ENCODE assay signal across 1 cellular context in the genomic region with DNA sequence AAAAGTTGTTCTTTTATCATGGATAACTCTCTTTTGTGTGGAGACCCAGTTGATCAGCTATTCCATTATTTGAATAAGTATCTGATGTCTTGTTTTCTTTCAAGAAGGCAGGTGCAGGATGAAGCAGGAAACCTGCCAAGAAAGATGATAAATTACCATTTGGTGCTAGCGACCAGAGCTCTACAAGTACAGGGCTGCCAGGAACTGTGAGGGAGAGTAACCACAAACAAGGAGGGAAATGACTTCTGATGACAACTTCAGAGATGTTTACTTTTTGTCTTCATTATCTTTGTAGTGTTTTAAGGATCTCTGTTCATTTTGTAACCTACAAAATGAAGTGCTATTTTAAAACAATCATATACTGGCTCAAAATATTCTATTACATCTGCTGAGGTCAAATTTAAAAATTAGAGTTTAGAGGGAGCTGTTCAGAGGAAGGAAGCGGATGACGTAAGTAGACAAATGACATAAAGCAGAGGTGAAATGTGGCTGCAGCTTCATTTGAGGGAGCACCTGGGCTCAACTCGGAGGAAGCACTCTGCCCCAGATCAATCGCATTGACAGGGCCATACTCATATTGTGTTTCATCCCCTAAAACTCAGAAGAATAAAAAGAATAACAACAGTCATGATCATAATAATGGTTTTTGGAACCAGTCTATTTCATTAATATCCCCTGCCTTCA.
TF ChIP-seq lines count a peak whose summit lies in the region.

No MANE protein-coding gene starts in this region.

TF ChIP-seq in GM12878, 131 proteins besides CTCF, POLR2A, EP300 and RAD21 (continued from another document):
- TF ChIP-seq FOXM1 (IDR thresholded peaks at IDR 0.05; ENCODE audit: low read depth, low read length), result no peak
- no peak for TF ChIP-seq NR2F1 (conservative IDR thresholded peaks at IDR 0.05)
- no peak for TF ChIP-seq JUND (IDR thresholded peaks at IDR 0.05; ENCODE audit: low read depth, low read length)
- TF ChIP-seq ZZZ3 (IDR thresholded peaks at IDR 0.05; ENCODE audit: control insufficient read depth, insufficient read length, low read depth), result no peak
- no peak for TF ChIP-seq SIN3A (IDR thresholded peaks at IDR 0.05; ENCODE audit: low read depth, low read length)
- TF ChIP-seq NR2C2 (IDR thresholded peaks at IDR 0.05; ENCODE audit: borderline replicate concordance, control insufficient read depth, insufficient read length, low read depth), result no peak
- peak; percentile 62 for TF ChIP-seq PKNOX1 (IDR thresholded peaks at IDR 0.05)
- no peak for TF ChIP-seq PAX8 (IDR thresholded peaks at IDR 0.05)
- peak; percentile 40; the same call in 1 of the 2 replicates for TF ChIP-seq CREB1 (IDR thresholded peaks at IDR 0.05; ENCODE audit: low read depth)
- no peak for TF ChIP-seq IRF4 (IDR thresholded peaks at IDR 0.05; ENCODE audit: low read depth, low read length)
- no peak for TF ChIP-seq NFYA (IDR thresholded peaks at IDR 0.05; ENCODE audit: borderline replicate concordance, low read depth, low read length)
- 0 out of 2 replicates have a peak, but pooled peaks have one; percentile 18 for TF ChIP-seq ATF7 (IDR thresholded peaks at IDR 0.05; ENCODE audit: low read depth)
- TF ChIP-seq IRF5 (IDR thresholded peaks at IDR 0.05; ENCODE audit: borderline replicate concordance), result no peak
- TF ChIP-seq HDGF (IDR thresholded peaks at IDR 0.05), result no peak
- no peak for TF ChIP-seq SKIL (IDR thresholded peaks at IDR 0.05; ENCODE audit: low read depth, poor library complexity, severe bottlenecking)
- peak; percentile 79 for TF ChIP-seq RUNX3 (IDR thresholded peaks at IDR 0.05; ENCODE audit: low read length)
- TF ChIP-seq MYC (IDR thresholded peaks at IDR 0.05; ENCODE audit: insufficient read depth, insufficient read length, insufficient replicate concordance, low read length, severe bottlenecking), result no peak
- TF ChIP-seq, protein P1, sequence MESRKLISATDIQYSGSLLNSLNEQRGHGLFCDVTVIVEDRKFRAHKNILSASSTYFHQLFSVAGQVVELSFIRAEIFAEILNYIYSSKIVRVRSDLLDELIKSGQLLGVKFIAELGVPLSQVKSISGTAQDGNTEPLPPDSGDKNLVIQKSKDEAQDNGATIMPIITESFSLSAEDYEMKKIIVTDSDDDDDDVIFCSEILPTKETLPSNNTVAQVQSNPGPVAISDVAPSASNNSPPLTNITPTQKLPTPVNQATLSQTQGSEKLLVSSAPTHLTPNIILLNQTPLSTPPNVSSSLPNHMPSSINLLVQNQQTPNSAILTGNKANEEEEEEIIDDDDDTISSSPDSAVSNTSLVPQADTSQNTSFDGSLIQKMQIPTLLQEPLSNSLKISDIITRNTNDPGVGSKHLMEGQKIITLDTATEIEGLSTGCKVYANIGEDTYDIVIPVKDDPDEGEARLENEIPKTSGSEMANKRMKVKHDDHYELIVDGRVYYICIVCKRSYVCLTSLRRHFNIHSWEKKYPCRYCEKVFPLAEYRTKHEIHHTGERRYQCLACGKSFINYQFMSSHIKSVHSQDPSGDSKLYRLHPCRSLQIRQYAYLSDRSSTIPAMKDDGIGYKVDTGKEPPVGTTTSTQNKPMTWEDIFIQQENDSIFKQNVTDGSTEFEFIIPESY (IDR thresholded peaks at IDR 0.05), result no peak
- TF ChIP-seq, protein P2, sequence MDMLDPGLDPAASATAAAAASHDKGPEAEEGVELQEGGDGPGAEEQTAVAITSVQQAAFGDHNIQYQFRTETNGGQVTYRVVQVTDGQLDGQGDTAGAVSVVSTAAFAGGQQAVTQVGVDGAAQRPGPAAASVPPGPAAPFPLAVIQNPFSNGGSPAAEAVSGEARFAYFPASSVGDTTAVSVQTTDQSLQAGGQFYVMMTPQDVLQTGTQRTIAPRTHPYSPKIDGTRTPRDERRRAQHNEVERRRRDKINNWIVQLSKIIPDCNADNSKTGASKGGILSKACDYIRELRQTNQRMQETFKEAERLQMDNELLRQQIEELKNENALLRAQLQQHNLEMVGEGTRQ (IDR thresholded peaks at IDR 0.05; ENCODE audit: borderline replicate concordance, low read depth, low read length), result no peak
- peak; percentile 33; the same call in 1 of the 2 replicates for TF ChIP-seq IKZF1 (conservative IDR thresholded peaks at IDR 0.05)
- no peak for TF ChIP-seq NFXL1 (IDR thresholded peaks at IDR 0.05; ENCODE audit: borderline replicate concordance)
- 0 out of 2 replicates have a peak, but pooled peaks have one; percentile 24 for TF ChIP-seq EED (IDR thresholded peaks at IDR 0.05; ENCODE audit: low read depth)
- TF ChIP-seq, protein P3, sequence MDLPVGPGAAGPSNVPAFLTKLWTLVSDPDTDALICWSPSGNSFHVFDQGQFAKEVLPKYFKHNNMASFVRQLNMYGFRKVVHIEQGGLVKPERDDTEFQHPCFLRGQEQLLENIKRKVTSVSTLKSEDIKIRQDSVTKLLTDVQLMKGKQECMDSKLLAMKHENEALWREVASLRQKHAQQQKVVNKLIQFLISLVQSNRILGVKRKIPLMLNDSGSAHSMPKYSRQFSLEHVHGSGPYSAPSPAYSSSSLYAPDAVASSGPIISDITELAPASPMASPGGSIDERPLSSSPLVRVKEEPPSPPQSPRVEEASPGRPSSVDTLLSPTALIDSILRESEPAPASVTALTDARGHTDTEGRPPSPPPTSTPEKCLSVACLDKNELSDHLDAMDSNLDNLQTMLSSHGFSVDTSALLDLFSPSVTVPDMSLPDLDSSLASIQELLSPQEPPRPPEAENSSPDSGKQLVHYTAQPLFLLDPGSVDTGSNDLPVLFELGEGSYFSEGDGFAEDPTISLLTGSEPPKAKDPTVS (IDR thresholded peaks at IDR 0.05; ENCODE audit: low read depth, low read length), result no peak
- TF ChIP-seq CBFB (IDR thresholded peaks at IDR 0.05; ENCODE audit: low read depth), result no peak
- peak in 1 of 2 experiments; percentile 48; a peak in 3 of 4 replicates for TF ChIP-seq IKZF2 (IDR thresholded peaks at IDR 0.05)
- no peak for TF ChIP-seq MEF2A (IDR thresholded peaks at IDR 0.05; ENCODE audit: insufficient read depth, low read depth, low read length)
- no peak for TF ChIP-seq MYB (IDR thresholded peaks at IDR 0.05; ENCODE audit: borderline replicate concordance, low read depth, low read length)
- TF ChIP-seq CREM (IDR thresholded peaks at IDR 0.05; ENCODE audit: low read depth), result 0 out of 2 replicates have a peak, but pooled peaks have one; percentile 41
- peak in 1 of 2 experiments; percentile 63; a peak in 2 of 4 replicates for TF ChIP-seq ETV6 (conservative IDR thresholded peaks at IDR 0.05 in 1 of 2, IDR thresholded peaks at IDR 0.05 in 1 of 2; ENCODE audit: borderline replicate concordance in 1 of 2, low read depth in 1 of 2)
- no peak for TF ChIP-seq YBX1 (IDR thresholded peaks at IDR 0.05)
- TF ChIP-seq BACH1 (IDR thresholded peaks at IDR 0.05; ENCODE audit: borderline replicate concordance), result no peak
- TF ChIP-seq POLR2AphosphoS2 (IDR thresholded peaks at IDR 0.05; ENCODE audit: low read depth, low read length), result no peak
- no peak for TF ChIP-seq KDM1A (IDR thresholded peaks at IDR 0.05; ENCODE audit: borderline replicate concordance)
- no peak for TF ChIP-seq ZNF274 (IDR thresholded peaks at IDR 0.05; ENCODE audit: insufficient read depth, insufficient read length)
- no peak for TF ChIP-seq SREBF1 (IDR thresholded peaks at IDR 0.05; ENCODE audit: low read length)
- no peak for TF ChIP-seq ESRRA (IDR thresholded peaks at IDR 0.05; ENCODE audit: low read length)
- TF ChIP-seq ZBTB40 (IDR thresholded peaks at IDR 0.05; ENCODE audit: borderline replicate concordance), result no peak
- TF ChIP-seq BCL11A (IDR thresholded peaks at IDR 0.05; ENCODE audit: low read depth, low read length), result 0 out of 2 replicates have a peak, but pooled peaks have one; percentile 29
- TF ChIP-seq JUNB (IDR thresholded peaks at IDR 0.05), result peak; percentile 51
- no peak for TF ChIP-seq SP1 (IDR thresholded peaks at IDR 0.05; ENCODE audit: low read depth, low read length)
- TF ChIP-seq CBX3 (IDR thresholded peaks at IDR 0.05; ENCODE audit: borderline replicate concordance, low read depth), result no peak
- TF ChIP-seq, protein P4, sequence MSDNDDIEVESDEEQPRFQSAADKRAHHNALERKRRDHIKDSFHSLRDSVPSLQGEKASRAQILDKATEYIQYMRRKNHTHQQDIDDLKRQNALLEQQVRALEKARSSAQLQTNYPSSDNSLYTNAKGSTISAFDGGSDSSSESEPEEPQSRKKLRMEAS (IDR thresholded peaks at IDR 0.05; ENCODE audit: low read depth, low read length), result no peak
- no peak for TF ChIP-seq ASH2L (IDR thresholded peaks at IDR 0.05; ENCODE audit: borderline replicate concordance, low read depth)
